1 cellular context compared by ENCODE assay signal in the genomic region with DNA sequence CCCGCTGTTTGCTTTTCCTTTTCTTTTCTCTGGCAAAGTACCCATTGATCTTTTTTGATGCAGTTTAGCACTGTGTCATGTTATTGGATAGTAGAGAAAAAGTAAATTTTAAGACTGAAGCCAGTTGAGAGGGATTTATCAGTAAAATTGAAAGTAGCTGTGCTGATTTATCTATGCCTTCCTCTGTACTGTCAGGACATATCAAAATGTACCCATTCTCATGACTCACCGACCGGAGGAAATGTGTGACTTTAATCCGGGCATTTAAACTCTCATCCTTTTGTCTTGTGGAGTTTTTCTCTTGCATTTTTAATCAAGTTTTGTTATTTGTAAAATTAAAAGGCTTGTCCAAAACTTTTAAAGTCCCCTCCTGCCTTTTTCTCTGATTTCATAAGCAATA.
TF ChIP-seq lines count a peak whose summit lies in the region.

No MANE protein-coding gene starts in this region.

TF ChIP-seq in GM23338, 12 proteins besides CTCF, POLR2A, EP300 and RAD21 (continued from another document):
- no peak for TF ChIP-seq EZH2phosphoT487 (IDR thresholded peaks at IDR 0.05; ENCODE audit: unreplicated experiment)
